Comparison of ENCODE assay signal across 1 cellular context in the genomic region with DNA sequence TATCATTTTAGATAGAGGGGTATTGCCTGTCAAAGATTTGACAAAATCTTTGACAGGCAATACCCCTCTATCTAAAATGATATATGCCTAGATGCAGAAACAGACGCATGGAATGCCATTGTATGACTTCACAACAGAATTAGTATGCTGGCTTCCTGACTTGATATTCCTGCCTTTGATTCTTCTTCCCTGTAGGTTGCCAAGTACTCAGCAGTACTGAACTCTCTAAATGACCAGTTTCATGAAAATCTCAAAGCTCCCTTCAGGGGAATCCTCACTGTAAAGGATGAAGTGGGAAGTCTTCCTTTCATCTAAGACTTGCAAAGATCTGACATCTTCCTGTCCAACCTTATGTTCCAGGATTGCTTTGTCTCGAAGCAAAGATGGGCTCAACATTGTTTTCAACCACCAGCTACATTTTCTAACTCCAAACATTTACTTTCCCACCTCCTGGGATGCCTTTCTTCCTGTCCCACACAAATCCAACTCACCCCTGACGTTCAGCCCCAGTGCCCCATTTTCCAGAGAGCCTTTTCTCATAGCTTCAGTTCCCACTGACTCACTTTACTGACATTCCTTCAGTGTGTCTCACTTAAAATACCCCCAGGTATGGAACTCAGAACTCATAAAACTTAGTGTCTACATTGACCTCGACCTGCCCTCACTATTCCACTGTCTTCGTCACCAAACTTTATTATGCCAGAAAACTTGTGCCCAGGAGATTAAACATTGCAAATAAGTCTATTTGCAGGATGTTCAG.
TF ChIP-seq lines count a peak whose summit lies in the region.

No MANE protein-coding gene starts in this region.

TF ChIP-seq in SK-N-SH treated with all-trans-retinoic acid at 6 μM for 48 hours, 23 proteins besides CTCF, POLR2A, EP300 and RAD21 (continued from another document):
- TF ChIP-seq ZNF70 (CRISPR knock-in tag; IDR thresholded peaks at IDR 0.05) (no peak), TCF4 (CRISPR knock-in tag; IDR thresholded peaks at IDR 0.05; ENCODE audit: borderline replicate concordance) (no peak), ARNTL (CRISPR knock-in tag; IDR thresholded peaks at IDR 0.05; ENCODE audit: borderline replicate concordance, low read depth) (no peak), ZFP3 (CRISPR knock-in tag; IDR thresholded peaks at IDR 0.05) (no peak), ZNF8 (CRISPR knock-in tag; IDR thresholded peaks at IDR 0.05) (no peak), ESRRG (CRISPR knock-in tag; IDR thresholded peaks at IDR 0.05) (no peak), BACH2 (CRISPR knock-in tag; IDR thresholded peaks at IDR 0.05; ENCODE audit: borderline replicate concordance) (no peak), CSDC2 (CRISPR knock-in tag; IDR thresholded peaks at IDR 0.05) (no peak), RARB (CRISPR knock-in tag; IDR thresholded peaks at IDR 0.05) (no peak), GLIS3 (CRISPR knock-in tag; IDR thresholded peaks at IDR 0.05) (no peak), SNAI2 (CRISPR knock-in tag; IDR thresholded peaks at IDR 0.05) (no peak), PPARA (CRISPR knock-in tag; IDR thresholded peaks at IDR 0.05; ENCODE audit: borderline replicate concordance) (no peak), ZC3H10 (CRISPR knock-in tag; IDR thresholded peaks at IDR 0.05) (no peak), ZNF565 (CRISPR knock-in tag; conservative IDR thresholded peaks at IDR 0.05; ENCODE audit: low read depth) (no peak)
- TF ChIP-seq, protein P1, sequence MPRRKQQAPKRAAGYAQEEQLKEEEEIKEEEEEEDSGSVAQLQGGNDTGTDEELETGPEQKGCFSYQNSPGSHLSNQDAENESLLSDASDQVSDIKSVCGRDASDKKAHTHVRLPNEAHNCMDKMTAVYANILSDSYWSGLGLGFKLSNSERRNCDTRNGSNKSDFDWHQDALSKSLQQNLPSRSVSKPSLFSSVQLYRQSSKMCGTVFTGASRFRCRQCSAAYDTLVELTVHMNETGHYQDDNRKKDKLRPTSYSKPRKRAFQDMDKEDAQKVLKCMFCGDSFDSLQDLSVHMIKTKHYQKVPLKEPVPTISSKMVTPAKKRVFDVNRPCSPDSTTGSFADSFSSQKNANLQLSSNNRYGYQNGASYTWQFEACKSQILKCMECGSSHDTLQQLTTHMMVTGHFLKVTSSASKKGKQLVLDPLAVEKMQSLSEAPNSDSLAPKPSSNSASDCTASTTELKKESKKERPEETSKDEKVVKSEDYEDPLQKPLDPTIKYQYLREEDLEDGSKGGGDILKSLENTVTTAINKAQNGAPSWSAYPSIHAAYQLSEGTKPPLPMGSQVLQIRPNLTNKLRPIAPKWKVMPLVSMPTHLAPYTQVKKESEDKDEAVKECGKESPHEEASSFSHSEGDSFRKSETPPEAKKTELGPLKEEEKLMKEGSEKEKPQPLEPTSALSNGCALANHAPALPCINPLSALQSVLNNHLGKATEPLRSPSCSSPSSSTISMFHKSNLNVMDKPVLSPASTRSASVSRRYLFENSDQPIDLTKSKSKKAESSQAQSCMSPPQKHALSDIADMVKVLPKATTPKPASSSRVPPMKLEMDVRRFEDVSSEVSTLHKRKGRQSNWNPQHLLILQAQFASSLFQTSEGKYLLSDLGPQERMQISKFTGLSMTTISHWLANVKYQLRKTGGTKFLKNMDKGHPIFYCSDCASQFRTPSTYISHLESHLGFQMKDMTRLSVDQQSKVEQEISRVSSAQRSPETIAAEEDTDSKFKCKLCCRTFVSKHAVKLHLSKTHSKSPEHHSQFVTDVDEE (CRISPR knock-in tag; IDR thresholded peaks at IDR 0.05): no peak
TF ChIP-seq in SK-N-SH treated with all-trans-retinoic acid at 6 μM for 48 hours: peak in this region for 0.
